In the genomic region with DNA sequence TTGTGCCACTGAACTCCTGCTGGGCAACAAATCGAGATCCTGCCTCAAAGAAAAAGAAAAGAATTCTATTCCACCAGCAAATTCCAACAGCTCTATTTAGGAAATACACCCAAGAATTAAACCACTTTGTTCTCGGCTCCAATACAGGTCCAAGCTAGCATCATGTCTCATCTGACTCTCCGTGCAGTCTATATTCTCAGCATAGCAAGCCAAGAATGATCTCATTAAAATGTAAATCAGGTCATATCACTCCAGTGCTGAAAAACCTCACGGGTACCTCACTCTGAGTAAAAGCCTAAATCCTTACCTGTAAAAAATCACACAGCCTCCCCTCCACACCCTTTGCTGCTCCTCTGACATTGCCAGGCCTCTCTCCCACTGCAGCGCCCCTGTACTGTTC, we compare ENCODE assay signal across 17 cellular contexts. TPM values are rescaled to one million over a fixed set of nuclear protein-coding genes. Genes with fewer than 3 reads are reported as not detected.
A peak's percentile ranks its signal among the peaks of the same experiment; 100 is the strongest.
DNase-seq lines count a peak whose midpoint lies in the region; ATAC-seq and TF ChIP-seq lines count a peak whose summit lies in the region.
"Had no signal": no experiment of that assay in that cellular context is flagged by ENCODE, and none has a peak within 500 bp of the region (broad histone marks: within the 10 kb centered on the region; RNA-seq: fewer than 3 reads in every experiment).

No MANE protein-coding gene starts in this region.

- intact Hi-C loops in cardiac septum (cut with DNase I): no loop called here

- peak overlapping the region; percentile 1 for H3K4me2 ChIP-seq in SU-DHL-6 (ENCODE audit: low read depth, low read length, poor library complexity, severe bottlenecking)

- no peak overlapping the region for H3K27ac Mint-ChIP-seq in progenitor cell of endocrine pancreas
- H3K27ac Mint-ChIP-seq: IgD-negative memory B cell had no signal

- peaks cover 24% of the 10 kb centered on the region for H3F3A ChIP-seq in SU-DHL-6 (ENCODE audit: insufficient read depth)

- peaks cover 1% of the 10 kb centered on the region for H3K36me3 Mint-ChIP-seq in progenitor cell of endocrine pancreas (ENCODE audit: insufficient read depth)
- H3K36me3 Mint-ChIP-seq: IgD-negative memory B cell had no signal

- H3K9ac ChIP-seq in SU-DHL-6 (ENCODE audit: low read length) (no peak overlapping the region), skeletal muscle tissue (ENCODE audit: low read depth in 1 of 3, low read length in 3 of 3) (peak overlapping the region; percentile 40 to 58 (median 52))
- H3K9ac ChIP-seq: BLaER1 treated with 17β-estradiol and CSF1 and Interleukin-3, amounts not matched to agents 10 nM and 100 nM had no signal

- no peak overlapping the region for H2AFZ ChIP-seq in SU-DHL-6 (ENCODE audit: low read depth, low read length, severe bottlenecking)

- peaks cover 73% of the 10 kb centered on the region for H3K4me1 ChIP-seq in cardiac muscle cell (ENCODE audit: low read depth)
- H3K4me1 ChIP-seq in skeletal muscle tissue (ENCODE audit: control insufficient read depth in 3 of 3, insufficient read depth in 3 of 3, low read length in 3 of 3): peaks cover 34 to 42% (median 38%) of the 10 kb centered on the region in 3 donors

- no peaks in the 10 kb centered on the region for H3K9me2 ChIP-seq in SU-DHL-6 (replicated peaks; ENCODE audit: insufficient read depth, low read length)

- H3K4me3 Mint-ChIP-seq in progenitor cell of endocrine pancreas (ENCODE audit: low read depth): no peak overlapping the region
- H3K4me3 Mint-ChIP-seq: IgD-negative memory B cell had no signal

- H3K9me3 Mint-ChIP-seq in progenitor cell of endocrine pancreas (ENCODE audit: low read depth): no peaks in the 10 kb centered on the region

- H3K36me3 ChIP-seq in cardiac muscle cell: no peaks in the 10 kb centered on the region
- H3K36me3 ChIP-seq in SU-DHL-6 (ENCODE audit: low read length): no peaks in the 10 kb centered on the region
- no peaks in the 10 kb centered on the region for H3K36me3 ChIP-seq in skeletal muscle tissue (ENCODE audit: control insufficient read depth in 3 of 3, insufficient read depth in 3 of 3, low read length in 3 of 3)
- H3K36me3 ChIP-seq: HAP-1 had no signal

- H3K27me3 Mint-ChIP-seq in progenitor cell of endocrine pancreas: no peaks in the 10 kb centered on the region
- H3K27me3 Mint-ChIP-seq: IgD-negative memory B cell had no signal

- no peak for DNase-seq in cardiac muscle cell (ENCODE audit: low read depth in 1 of 2, low spot score in 1 of 2)
- DNase-seq in cardiac septum (ENCODE audit: low spot score): no peak
- no peak for DNase-seq in progenitor cell of endocrine pancreas (ENCODE audit: low spot score, unreplicated experiment)
- DNase-seq in NCI-H1436 treated with DMSO at 0.1 percent for 48 hours (lab: John Stamatoyannopoulos, UW): no peak
- DNase-seq in activated CD4-positive, CD25-positive, alpha-beta regulatory T cell treated with anti-CD3 and anti-CD28 coated beads, Interleukin-2, amount 50 U/mL, for 72 hours: no peak
- DNase-seq: DMS153, EL, NCI-H187 treated with DMSO at 0.1 percent for 48 hours, NCI-H446, NCI-H69 had no signal

- no peak overlapping the region for H3K4me3 ChIP-seq in cardiac muscle cell
- H3K4me3 ChIP-seq in SU-DHL-6 (ENCODE audit: insufficient read depth, low read length, poor library complexity, severe bottlenecking): no peak overlapping the region
- peak overlapping the region; percentile 10 to 44 (median 23) for H3K4me3 ChIP-seq in skeletal muscle tissue (ENCODE audit: low read length in 3 of 3)
- H3K4me3 ChIP-seq: BLaER1 treated with 17β-estradiol and CSF1 and Interleukin-3, amounts not matched to agents 10 nM and 100 nM; HAP-1; SJSA1 had no signal

- TF ChIP-seq CTCF in cardiac muscle cell (IDR thresholded peaks at IDR 0.05; ENCODE audit: low read depth, low read length) (no peak), SU-DHL-6 (IDR thresholded peaks at IDR 0.05; ENCODE audit: insufficient read depth, low read length, poor library complexity, severe bottlenecking) (no peak), progenitor cell of endocrine pancreas (IDR thresholded peaks at IDR 0.05; ENCODE audit: unreplicated experiment) (no peak)

- peaks cover 100% of the 10 kb centered on the region for H3K79me2 ChIP-seq in SU-DHL-6 (ENCODE audit: insufficient read depth, low read length)

- H3K9me3 ChIP-seq in cardiac muscle cell (ENCODE audit: low read depth) (no peaks in the 10 kb centered on the region), SU-DHL-6 (ENCODE audit: insufficient read depth, low read length) (no peaks in the 10 kb centered on the region), skeletal muscle tissue (ENCODE audit: control insufficient read depth in 3 of 3, low read length in 3 of 3) (no peaks in the 10 kb centered on the region)
- H3K9me3 ChIP-seq: BLaER1 treated with 17β-estradiol and CSF1 and Interleukin-3, amounts not matched to agents 10 nM and 100 nM; HAP-1; SJSA1 had no signal

- H3K4me1 Mint-ChIP-seq in progenitor cell of endocrine pancreas (ENCODE audit: low read depth): peaks cover 9% of the 10 kb centered on the region

- H3K27ac ChIP-seq in cardiac muscle cell (peak overlapping the region; percentile 78), SU-DHL-6 (ENCODE audit: low read depth, low read length) (no peak overlapping the region), skeletal muscle tissue (ENCODE audit: low read depth, low read length) (peak overlapping the region; percentile 88)
- H3K27ac ChIP-seq: BLaER1 treated with 17β-estradiol and CSF1 and Interleukin-3, amounts not matched to agents 10 nM and 100 nM; SJSA1 had no signal

- peaks cover 22% of the 10 kb centered on the region for H4K20me1 ChIP-seq in SU-DHL-6 (ENCODE audit: low read depth, low read length)

- H3K27me3 ChIP-seq in cardiac muscle cell (no peaks in the 10 kb centered on the region), SU-DHL-6 (ENCODE audit: low read length) (no peaks in the 10 kb centered on the region), skeletal muscle tissue (ENCODE audit: control insufficient read depth in 3 of 3, insufficient read depth in 3 of 3, low read length in 3 of 3) (no peaks in the 10 kb centered on the region)
- H3K27me3 ChIP-seq: BLaER1 treated with 17β-estradiol and CSF1 and Interleukin-3, amounts not matched to agents 10 nM and 100 nM; SJSA1 had no signal

- ATAC-seq in esophagus mucosa: peak; percentile 76

RNA-seq across cellular contexts. Expression of a gene that starts 23.9 kb away (rescaled TPM):
- total RNA-seq in cardiac muscle cell (99.0 and 120 TPM in 2 replicates), cardiac septum (80.4 TPM), esophagus mucosa (93.4 TPM), skeletal muscle tissue (49.1 TPM), progenitor cell of endocrine pancreas (82.6 and 87.8 TPM in 2 replicates)
- polyA plus RNA-seq in cardiac muscle cell: 107 and 123 TPM in 2 replicates

Comparison
In these comparisons a context has a peak if more than half of its experiments do, and no peak if none do; other contexts are left out.
1. H3K4me3 ChIP-seq: peak in skeletal muscle tissue (3 of 3); none in cardiac muscle cell (single experiment) and SU-DHL-6 (single experiment).